ENCODE assay signal across 8 cellular contexts in genomic region chr1:200739499-200740290, GRCh38. TPM values are rescaled to one million over a fixed set of nuclear protein-coding genes. Genes with fewer than 3 reads are reported as not detected.
DNase-seq lines count a peak whose midpoint lies in the region; ATAC-seq and TF ChIP-seq lines count a peak whose summit lies in the region.

No MANE protein-coding gene starts in this region.

- dilution Hi-C loops in mammary epithelial cell (cut with HindIII; ENCODE audit: low sequenced_read_pairs) = no loop called here

- H3K4me3 ChIP-seq in MM.1S (ENCODE audit: low read length) (peak overlapping the region; percentile 90), mammary epithelial cell (replicated peaks in 1 of 3; ENCODE audit: insufficient read depth in 1 of 3, low read depth in 2 of 3, low read length in 3 of 3) (peak overlapping the region; percentile 90 to 94 (median 93))

- H3K27me3 Mint-ChIP-seq in stimulated activated naive B cell treated with anti-CD40 and anti-IgM and Interleukin-4, amounts not matched to agents 10 μg/mL and 1 μg/mL and 100 μg/mL, for 72 hours = peaks cover 21 to 31% of the 10 kb centered on the region in 2 donors

- H3K27ac ChIP-seq in MM.1S (ENCODE audit: low read length) (peak overlapping the region; percentile 80; the same call in 1 of the 2 replicates), mammary epithelial cell (ENCODE audit: insufficient read depth, low read depth, low read length) (peak overlapping the region; percentile 88)

- TF ChIP-seq CTCF in MM.1S (IDR thresholded peaks at IDR 0.05; ENCODE audit: low read length) (no peak), mammary epithelial cell (conservative IDR thresholded peaks at IDR 0.05 in 1 of 2, IDR thresholded peaks at IDR 0.05 in 1 of 2; ENCODE audit: extremely low read depth in 1 of 2, insufficient read depth in 1 of 2, low read depth in 1 of 2, low read length in 2 of 2) (no peak)

- CTCF ChIA-PET in mammary epithelial cell (lab: Charles Lee; ENCODE audit: low non-redundant PET) = no interaction called here

- H3K9me2 ChIP-seq in MM.1S (replicated peaks; ENCODE audit: insufficient read depth, low read length) = no peaks in the 10 kb centered on the region

- peak; percentile 34 for ATAC-seq in GM21786 (IDR thresholded peaks at IDR 0.05; ENCODE audit: unreplicated experiment)
- peak in 1 of 2 donors; percentile 58 for ATAC-seq in stimulated activated naive B cell treated with anti-CD40 and anti-IgM and Interleukin-4, amounts not matched to agents 10 μg/mL and 1 μg/mL and 100 μg/mL, for 72 hours (replicated peaks)

- peak; percentile 50 for DNase-seq in G401 (ENCODE audit: low spot score)
- DNase-seq in MM.1S = no peak
- DNase-seq in mammary epithelial cell = peak; percentile 36
- DNase-seq in kidney glomerular epithelial cell (lab: John Stamatoyannopoulos, UW) = peak; percentile 42
- no peak for DNase-seq in stimulated activated naive B cell treated with anti-CD40 and anti-IgM and Interleukin-4, amounts not matched to agents 10 μg/mL and 1 μg/mL and 100 μg/mL, for 72 hours
- DNase-seq in effector CD8-positive, alpha-beta T cell (lab: John Stamatoyannopoulos, UW) = no peak
- no peak for DNase-seq in stimulated activated naive CD4-positive, alpha-beta T cell treated with Interleukin-2 at 50 U/mL for 16 hours (lab: John Stamatoyannopoulos, UW)

- in situ Hi-C loops in G401 (cut with HindIII; ENCODE audit: low sequenced_read_pairs) (no loop called here), mammary epithelial cell (cut with MboI; ENCODE audit: low sequenced_read_pairs in 2 of 2) (loop anchor here in 1 of 2 donors (10.0 kb wide), 1 partner anchor 55 kb away; no protein-coding TSS in a partner anchor)

- peaks cover 34% of the 10 kb centered on the region for H3K4me1 ChIP-seq in MM.1S (ENCODE audit: low read length)
- H3K4me1 ChIP-seq in mammary epithelial cell (ENCODE audit: insufficient read depth, low read length) = peaks cover 12% of the 10 kb centered on the region

- H3K36me3 ChIP-seq in MM.1S (replicated peaks; ENCODE audit: insufficient read depth, low read length) = no peaks in the 10 kb centered on the region
- H3K36me3 ChIP-seq in mammary epithelial cell (ENCODE audit: insufficient read depth, low read length) = no peaks in the 10 kb centered on the region

- H4K20me1 ChIP-seq in MM.1S (ENCODE audit: insufficient read depth, low read length) (no peaks in the 10 kb centered on the region), mammary epithelial cell (ENCODE audit: insufficient read depth, low read length) (peaks cover 8% of the 10 kb centered on the region)

- H3K27ac Mint-ChIP-seq in stimulated activated naive B cell treated with anti-CD40 and anti-IgM and Interleukin-4, amounts not matched to agents 10 μg/mL and 1 μg/mL and 100 μg/mL, for 72 hours = peak overlapping the region; percentile 27

- H3K4me3 Mint-ChIP-seq in stimulated activated naive B cell treated with anti-CD40 and anti-IgM and Interleukin-4, amounts not matched to agents 10 μg/mL and 1 μg/mL and 100 μg/mL, for 72 hours = peak overlapping the region; percentile 97

- H3K79me2 ChIP-seq in MM.1S (ENCODE audit: low read length) (peaks cover 35% of the 10 kb centered on the region), mammary epithelial cell (ENCODE audit: insufficient read depth, low read length) (peaks cover 58% of the 10 kb centered on the region)

- H3K9me3 ChIP-seq in MM.1S (replicated peaks; ENCODE audit: insufficient read depth, low read length) = no peaks in the 10 kb centered on the region
- no peaks in the 10 kb centered on the region for H3K9me3 ChIP-seq in mammary epithelial cell (replicated peaks; ENCODE audit: insufficient read depth, low read length)

- intact Hi-C loops in mammary epithelial cell (cut with micrococcal nuclease) = loop anchor here (1.0 to 2.0 kb wide), 6 partner anchors 55 to 119 kb away; partner anchors contain the start of gene KIF14

- H2AFZ ChIP-seq in MM.1S (ENCODE audit: low read length) (peak overlapping the region; percentile 98), mammary epithelial cell (ENCODE audit: low read depth, low read length) (peak overlapping the region; percentile 92)

- H3K4me1 Mint-ChIP-seq in stimulated activated naive B cell treated with anti-CD40 and anti-IgM and Interleukin-4, amounts not matched to agents 10 μg/mL and 1 μg/mL and 100 μg/mL, for 72 hours = peaks cover 13% of the 10 kb centered on the region in 2 donors

- no TSS peak for BruUV-seq in mammary epithelial cell (replicated peaks; lab: Mats Ljungman, UMichigan)

- peak overlapping the region; percentile 74; the same call in 1 of the 2 replicates for H3K9ac ChIP-seq in MM.1S (ENCODE audit: low read length)
- peak overlapping the region; percentile 96 for H3K9ac ChIP-seq in mammary epithelial cell (ENCODE audit: insufficient read depth, low read length)

- peaks cover 0 to 6% of the 10 kb centered on the region in 2 donors for H3K36me3 Mint-ChIP-seq in stimulated activated naive B cell treated with anti-CD40 and anti-IgM and Interleukin-4, amounts not matched to agents 10 μg/mL and 1 μg/mL and 100 μg/mL, for 72 hours

- H3K4me2 ChIP-seq in MM.1S (ENCODE audit: low read depth, low read length) = peak overlapping the region; percentile 91
- H3K4me2 ChIP-seq in mammary epithelial cell (ENCODE audit: insufficient read depth, low read depth, low read length) = peak overlapping the region; percentile 89

- H3K9me3 Mint-ChIP-seq in stimulated activated naive B cell treated with anti-CD40 and anti-IgM and Interleukin-4, amounts not matched to agents 10 μg/mL and 1 μg/mL and 100 μg/mL, for 72 hours = no peaks in the 10 kb centered on the region

- H3F3A ChIP-seq in MM.1S (ENCODE audit: insufficient read depth, low read length) = peaks cover 20% of the 10 kb centered on the region

- H3K27me3 ChIP-seq in MM.1S (replicated peaks; ENCODE audit: insufficient read depth, low read length) (no peaks in the 10 kb centered on the region), mammary epithelial cell (ENCODE audit: insufficient read depth, low read length) (no peaks in the 10 kb centered on the region)

- 2% methylated on average over 7 of the region's 62 CpGs for WGBS in mammary epithelial cell (ENCODE audit: low coverage, missing lambda C conversion rate)

RNA-seq across cellular contexts. Expression of gene CAMSAP2, which starts 1.0 kb away (rescaled TPM):
- total RNA-seq in G401 (2014; rRNA removed; shearing (Covaris generic)) = 11.5 and 14.2 TPM in 2 replicates
- 100 to 1,000 TPM in 1 of 2 donors, 10 to 100 TPM in 1; 79.7 to 118 TPM for total RNA-seq in mammary epithelial cell
- polyA plus RNA-seq in mammary epithelial cell = 17.9 TPM
- 107 TPM for polyA minus RNA-seq in mammary epithelial cell

Comparison
In these comparisons a context has a peak if more than half of its experiments do, and no peak if none do; other contexts are left out.
1. DNase-seq: peak in G401 (single experiment), mammary epithelial cell (single experiment) and kidney glomerular epithelial cell (single experiment); none in MM.1S (single experiment), stimulated activated naive B cell treated with anti-CD40 and anti-IgM and Interleukin-4, amounts not matched to agents 10 μg/mL and 1 μg/mL and 100 μg/mL, for 72 hours (single experiment), effector CD8-positive, alpha-beta T cell (single experiment) and stimulated activated naive CD4-positive, alpha-beta T cell treated with Interleukin-2 at 50 U/mL for 16 hours (single experiment).